In the genomic region with DNA sequence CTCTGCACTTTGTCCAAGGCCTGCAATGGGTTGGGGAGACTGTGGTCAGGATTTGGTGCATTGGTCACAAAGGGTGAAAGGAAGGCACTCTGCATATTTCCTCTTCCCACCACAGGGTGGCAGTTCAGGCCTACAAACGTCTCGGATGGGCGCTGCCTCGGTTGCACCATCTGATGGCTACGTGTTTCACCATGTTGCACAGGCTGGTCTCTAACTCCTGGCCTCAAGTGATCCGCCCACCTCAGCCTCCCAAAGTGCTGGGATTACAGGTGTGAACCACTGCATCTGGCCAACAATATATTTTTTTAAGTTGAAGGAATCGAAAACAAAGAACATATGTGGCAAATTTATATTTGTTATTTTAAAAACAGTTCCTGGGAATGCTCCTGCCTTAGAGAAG, we compare ENCODE assay signal across 8 cellular contexts. TPM values are rescaled to one million over a fixed set of nuclear protein-coding genes. Genes with fewer than 3 reads are reported as not detected.
DNase-seq lines count a peak whose midpoint lies in the region; ATAC-seq lines count a peak whose summit lies in the region.

No MANE protein-coding gene starts in this region.

- peaks cover 10% of the 10 kb centered on the region for H3K27me3 Mint-ChIP-seq in activated naive CD4-positive, alpha-beta T cell treated with anti-CD3 and anti-CD28 coated beads, Interleukin-2, amount 50 U/mL, for 24 hours

- peak overlapping the region; percentile 41 for H3K27ac Mint-ChIP-seq in activated naive CD4-positive, alpha-beta T cell treated with anti-CD3 and anti-CD28 coated beads, Interleukin-2, amount 50 U/mL, for 24 hours

- no peaks in the 10 kb centered on the region for H3K36me3 Mint-ChIP-seq in activated naive CD4-positive, alpha-beta T cell treated with anti-CD3 and anti-CD28 coated beads, Interleukin-2, amount 50 U/mL, for 24 hours

- H3K4me3 Mint-ChIP-seq in activated naive CD4-positive, alpha-beta T cell treated with anti-CD3 and anti-CD28 coated beads, Interleukin-2, amount 50 U/mL, for 24 hours: no peak overlapping the region

- intact Hi-C loops in Right ventricle myocardium superior (cut with DNase I) (loop anchor here (10.0 kb wide), 1 partner anchor 198 kb away; a partner anchor contains a TSS), posterior vena cava (cut with DNase I) (loop anchor here in 1 of 2 donors (5.0 kb wide), 1 partner anchor 66 kb away; a partner anchor contains a TSS)

- DNase-seq in NCI-H1417 (lab: John Stamatoyannopoulos, UW) (peak; percentile 43 to 83 (median 59)), NCI-H1417 treated with DMSO at 0.1 percent for 48 hours (lab: John Stamatoyannopoulos, UW) (no peak), Kasumi-1 (lab: John Stamatoyannopoulos, UW) (peak; percentile 72 to 76), SIG-M5 (lab: John Stamatoyannopoulos, UW) (peak; percentile 30), Right ventricle myocardium superior (peak; percentile 80), posterior vena cava (ENCODE audit: low spot score) (peak; percentile 89)

- no peaks in the 10 kb centered on the region for H3K9me3 Mint-ChIP-seq in activated naive CD4-positive, alpha-beta T cell treated with anti-CD3 and anti-CD28 coated beads, Interleukin-2, amount 50 U/mL, for 24 hours

- H3K4me1 Mint-ChIP-seq in activated naive CD4-positive, alpha-beta T cell treated with anti-CD3 and anti-CD28 coated beads, Interleukin-2, amount 50 U/mL, for 24 hours: peaks cover 18% of the 10 kb centered on the region

- ATAC-seq in Right ventricle myocardium superior (ENCODE audit: poor library complexity) (peak; percentile 94), HG02938 (IDR thresholded peaks at IDR 0.05; ENCODE audit: unreplicated experiment) (no peak)

RNA-seq across cellular contexts. Expression of a gene that starts 35.1 kb away (rescaled TPM):
- total RNA-seq in Right ventricle myocardium superior (233 TPM), posterior vena cava (100 to 1,000 TPM; 285 to 313 TPM)

RNA-seq across cellular contexts. Expression of a gene that starts 51.8 kb away (rescaled TPM):
- total RNA-seq in Right ventricle myocardium superior (29.0 TPM), posterior vena cava (10 to 100 TPM; 16.2 to 22.4 TPM)
